8 cellular contexts compared by ENCODE assay signal in genomic region chr2:101120124-101120996, GRCh38. TPM values are rescaled to one million over a fixed set of nuclear protein-coding genes. Genes with fewer than 3 reads are reported as not detected.
DNase-seq lines count a peak whose midpoint lies in the region; ATAC-seq, FAIRE-seq and TF ChIP-seq lines count a peak whose summit lies in the region.

No MANE protein-coding gene starts in this region.

- no peak for TF ChIP-seq RAD21 in SK-N-SH (IDR thresholded peaks at IDR 0.05; ENCODE audit: low read length)
- peak; percentile 49; the same call in 1 of the 2 replicates for TF ChIP-seq RAD21 in HepG2 (CRISPR knock-in tag; IDR thresholded peaks at IDR 0.05)

- H3K4me2 ChIP-seq in SK-N-SH (no peak overlapping the region), mammary epithelial cell (ENCODE audit: insufficient read depth, low read depth, low read length) (peak overlapping the region; percentile 57), HepG2 (ENCODE audit: low read depth, low read length) (peak overlapping the region; percentile 52)

- FAIRE-seq in HepG2 (lab: Jason Lieb, UNC) (no peak), urothelium cell line (lab: Jason Lieb, UNC) (no peak)

- DNase-seq in SK-N-SH (no peak), mammary epithelial cell (peak; percentile 87), HepG2 (ENCODE audit: low spot score) (peak; percentile 98), urothelium cell line (ENCODE audit: low spot score) (peak; percentile 46), Kasumi-1 (lab: John Stamatoyannopoulos, UW) (no peak), GM19238 (ENCODE audit: insufficient read length, low spot score) (no peak)

- WGBS in SK-N-SH (ENCODE audit: low lambda C conversion rate): 65% methylated on average over 11 of the region's 11 CpGs
- 45% methylated on average over 11 of the region's 11 CpGs for WGBS in mammary epithelial cell (ENCODE audit: low coverage, missing lambda C conversion rate)
- WGBS in HepG2 (ENCODE audit: low lambda C conversion rate): 31% methylated on average over 11 of the region's 11 CpGs

- no peaks in the 10 kb centered on the region for H3K79me2 ChIP-seq in SK-N-SH (ENCODE audit: insufficient read depth)
- peaks cover 65% of the 10 kb centered on the region for H3K79me2 ChIP-seq in mammary epithelial cell (ENCODE audit: insufficient read depth, low read length)
- peaks cover 85% of the 10 kb centered on the region for H3K79me2 ChIP-seq in HepG2 (ENCODE audit: insufficient read depth, low read length)

- H3K4me1 ChIP-seq in SK-N-SH (ENCODE audit: control insufficient read depth in 1 of 2, insufficient read depth in 2 of 2, low read depth in 1 of 2, low read length in 1 of 2) (peaks cover 24 to 36% of the 10 kb centered on the region in 2 experiments; a peak in 3 of 4 replicates), mammary epithelial cell (ENCODE audit: insufficient read depth, low read length) (peaks cover 51% of the 10 kb centered on the region), HepG2 (ENCODE audit: insufficient read depth, low read length) (peaks cover 97% of the 10 kb centered on the region)

- no peaks in the 10 kb centered on the region for H3K27me3 ChIP-seq in SK-N-SH (ENCODE audit: insufficient read depth)
- H3K27me3 ChIP-seq in mammary epithelial cell (ENCODE audit: insufficient read depth, low read length): no peaks in the 10 kb centered on the region
- no peaks in the 10 kb centered on the region for H3K27me3 ChIP-seq in HepG2 (ENCODE audit: control insufficient read depth in 1 of 2, insufficient read depth in 2 of 2, low read length in 2 of 2)

- no peaks in the 10 kb centered on the region for H3K36me3 ChIP-seq in SK-N-SH (replicated peaks in 1 of 2; ENCODE audit: control insufficient read depth in 1 of 2, insufficient read depth in 2 of 2, low read length in 1 of 2)
- no peaks in the 10 kb centered on the region for H3K36me3 ChIP-seq in mammary epithelial cell (ENCODE audit: insufficient read depth, low read length)
- peaks cover 5 to 6% of the 10 kb centered on the region in 2 experiments; a peak in 4 of 5 replicates for H3K36me3 ChIP-seq in HepG2 (replicated peaks in 1 of 2; ENCODE audit: control insufficient read depth in 1 of 2, insufficient read depth in 2 of 2, low read length in 2 of 2)

- H2AFZ ChIP-seq in SK-N-SH (ENCODE audit: low read depth): no peak overlapping the region
- H2AFZ ChIP-seq in mammary epithelial cell (ENCODE audit: low read depth, low read length): peak overlapping the region; percentile 3
- no peak overlapping the region for H2AFZ ChIP-seq in HepG2 (ENCODE audit: low read length)

- TF ChIP-seq EP300 in SK-N-SH (IDR thresholded peaks at IDR 0.05; ENCODE audit: borderline replicate concordance in 1 of 2, low read depth in 1 of 2, low read length in 1 of 2) (no peak), HepG2 (IDR thresholded peaks at IDR 0.05; ENCODE audit: low read depth in 2 of 2, low read length in 2 of 2) (peak; percentile 42 to 75; a peak in 2 of 4 replicates), HepG2 (CRISPR knock-in tag; IDR thresholded peaks at IDR 0.05; ENCODE audit: borderline replicate concordance) (peak; percentile 82)

- no peaks in the 10 kb centered on the region for H4K20me1 ChIP-seq in SK-N-SH (ENCODE audit: insufficient read depth)
- H4K20me1 ChIP-seq in mammary epithelial cell (ENCODE audit: insufficient read depth, low read length): no peaks in the 10 kb centered on the region
- H4K20me1 ChIP-seq in HepG2 (ENCODE audit: insufficient read depth, low read length): no peaks in the 10 kb centered on the region; the same call in 1 of the 2 replicates

- H3K9ac ChIP-seq in SK-N-SH (no peak overlapping the region), mammary epithelial cell (ENCODE audit: insufficient read depth, low read length) (peak overlapping the region; percentile 24), HepG2 (ENCODE audit: insufficient read depth, low read depth, low read length) (peak overlapping the region; percentile 41)

- intact Hi-C loops in mammary epithelial cell (cut with micrococcal nuclease): loop anchor here (5.0 kb wide), 1 partner anchor 73 kb away; no protein-coding TSS in a partner anchor
- intact Hi-C loops in HepG2 (cut with micrococcal nuclease; ENCODE audit: unreplicated experiment): no loop called here

- H3K4me3 ChIP-seq in SK-N-SH (ENCODE audit: low read depth in 2 of 2, low read length in 1 of 2) (no peak overlapping the region), mammary epithelial cell (replicated peaks in 1 of 3; ENCODE audit: insufficient read depth in 1 of 3, low read depth in 2 of 3, low read length in 3 of 3) (no peak overlapping the region), HepG2 (replicated peaks in 1 of 3; ENCODE audit: insufficient read depth in 1 of 3, low read depth in 2 of 3, low read length in 3 of 3) (peak overlapping the region in 1 of 3 experiments; percentile 11; a peak in 1 of 6 replicates)

- dilution Hi-C loops in mammary epithelial cell (cut with HindIII; ENCODE audit: low sequenced_read_pairs): no loop called here

- no peaks in the 10 kb centered on the region for H3K9me3 ChIP-seq in SK-N-SH
- H3K9me3 ChIP-seq in mammary epithelial cell (replicated peaks; ENCODE audit: insufficient read depth, low read length): no peaks in the 10 kb centered on the region
- H3K9me3 ChIP-seq in HepG2 (ENCODE audit: low read length): no peaks in the 10 kb centered on the region

- ATAC-seq in SK-N-SH treated with all-trans-retinoic acid at 6 μM for 48 hours: no peak; the same call in 2 of the 3 replicates
- peak; percentile 69 for ATAC-seq in HepG2
- no peak for ATAC-seq in HG02623 (IDR thresholded peaks at IDR 0.05; ENCODE audit: unreplicated experiment)

- in situ Hi-C loops in mammary epithelial cell (cut with MboI; ENCODE audit: low sequenced_read_pairs in 2 of 2) (no loop called here), HepG2 (cut with HindIII; ENCODE audit: extremely low pct_ligation_motif_present, low pct_unique_long_range_greater_than_20kb) (no loop called here)

- CTCF ChIA-PET in SK-N-SH (lab: Yijun Ruan, JAX) (interaction anchor here (1.2 to 1.3 kb wide), 3 partner anchors 33 to 83 kb away, joined by 3 to 6 read pairs (median 5); no protein-coding TSS in a partner anchor), mammary epithelial cell (lab: Charles Lee; ENCODE audit: low non-redundant PET) (no interaction called here), HepG2 (lab: Yijun Ruan, JAX; ENCODE audit: low intra/inter-chr PET ratio, low total read pairs) (no interaction called here)

- peak overlapping the region in 1 of 2 experiments; percentile 51; a peak in 1 of 4 replicates for H3K27ac ChIP-seq in SK-N-SH (ENCODE audit: low read depth in 2 of 2, low read length in 1 of 2)
- peak overlapping the region; percentile 62 for H3K27ac ChIP-seq in mammary epithelial cell (ENCODE audit: insufficient read depth, low read depth, low read length)
- H3K27ac ChIP-seq in HepG2 (ENCODE audit: extremely low read length, insufficient read depth, low read length): peak overlapping the region; percentile 79

- no peaks in the 10 kb centered on the region for H3K9me2 ChIP-seq in SK-N-SH

- peaks cover 5% of the 10 kb centered on the region for H3F3A ChIP-seq in SK-N-SH (replicated peaks; ENCODE audit: insufficient read depth)

- POLR2A ChIA-PET in SK-N-SH (lab: Yijun Ruan, JAX) (no interaction called here), HepG2 (lab: Yijun Ruan, JAX) (interaction anchor here (1.1 to 3.1 kb wide), 8 partner anchors 9 to 118 kb away, joined by 4 to 39 read pairs (median 8); partner anchors contain the start of genes RPL31 and TBC1D8)

- BruUV-seq in mammary epithelial cell (replicated peaks; lab: Mats Ljungman, UMichigan): no TSS peak
- no TSS peak for BruUV-seq in HepG2 (replicated peaks; lab: Mats Ljungman, UMichigan)

- TF ChIP-seq CTCF in SK-N-SH (IDR thresholded peaks at IDR 0.05) (no peak), mammary epithelial cell (conservative IDR thresholded peaks at IDR 0.05 in 1 of 2, IDR thresholded peaks at IDR 0.05 in 1 of 2; ENCODE audit: extremely low read depth in 1 of 2, insufficient read depth in 1 of 2, low read depth in 1 of 2, low read length in 2 of 2) (no peak), HepG2 (CRISPR knock-in tag; IDR thresholded peaks at IDR 0.05) (no peak)

- 0 out of 4 replicates have a peak, but pooled peaks of 1 of the 2 experiments have one; percentile 38 for TF ChIP-seq POLR2A in HepG2 (IDR thresholded peaks at IDR 0.05; ENCODE audit: insufficient read depth in 1 of 2, low read depth in 2 of 2, low read length in 2 of 2)

TF ChIP-seq in SK-N-SH, 30 proteins besides CTCF, POLR2A, EP300 and RAD21 (continues in another document):
- no peak for TF ChIP-seq FOXJ3 (CRISPR knock-in tag; IDR thresholded peaks at IDR 0.05)

TF ChIP-seq in HepG2, 621 proteins besides CTCF, POLR2A, EP300 and RAD21 (continues in another document):
- TF ChIP-seq NFE2L2 (IDR thresholded peaks at IDR 0.05; ENCODE audit: low read length): no peak
- TF ChIP-seq ZNF101 (CRISPR knock-in tag; IDR thresholded peaks at IDR 0.05; ENCODE audit: borderline replicate concordance, low read depth): no peak

RNA-seq across cellular contexts. Expression of gene TBC1D8, which starts 30.8 kb away (rescaled TPM):
- polyA plus RNA-seq in SK-N-SH (2012; rRNA removed) (5.3 and 7.0 TPM in 2 replicates), mammary epithelial cell (13.2 TPM), HepG2 (2011; rRNA removed) (95.4 and 109 TPM in 2 replicates)
- polyA plus RNA-seq in SK-N-SH (2012; cell fraction: cytosol; rRNA removed): 1.9 and 2.9 TPM in 2 replicates
- 18.3 and 25.3 TPM in 2 replicates for polyA plus RNA-seq in SK-N-SH (2012; cell fraction: nucleus; rRNA removed)
- total RNA-seq in mammary epithelial cell (10 to 100 TPM in 1 of 2 donors, 1 to 10 TPM in 1; 9.0 to 19.2 TPM), HepG2 (2016; rRNA removed; fragmentation: Illumina TruSeq; extraction: Trizol) (24.6 and 45.1 TPM in 2 replicates)
- 28.4 TPM for polyA minus RNA-seq in mammary epithelial cell
- 19.7 and 20.1 TPM in 2 replicates for total RNA-seq in HepG2 (2016; cell fraction: cytosol; rRNA removed; fragmentation: Illumina TruSeq; extraction: Trizol; ENCODE audit: low read depth)
- 24.0 and 41.1 TPM in 2 replicates for total RNA-seq in HepG2 (2016; cell fraction: insoluble cytoplasmic fraction; rRNA removed; fragmentation: Illumina TruSeq; extraction: Trizol)
- total RNA-seq in HepG2 (2016; cell fraction: membrane; rRNA removed; fragmentation: Illumina TruSeq; extraction: Trizol): 25.6 and 27.6 TPM in 2 replicates
- 65.7 and 82.2 TPM in 2 replicates for total RNA-seq in HepG2 (2016; cell fraction: nucleus; rRNA removed; fragmentation: Illumina TruSeq; extraction: Trizol)
- polyA plus RNA-seq in HepG2 (2011; cell fraction: cytosol; rRNA removed): 29.9 and 31.1 TPM in 2 replicates
- 436 and 543 TPM in 2 replicates for polyA plus RNA-seq in HepG2 (2011; cell fraction: nucleus; rRNA removed)
- 48.7 and 51.7 TPM in 2 replicates for polyA plus RNA-seq in HepG2 (2012)
- polyA plus RNA-seq in HepG2 (2016; cell fraction: cytosol; fragmentation: Illumina TruSeq; extraction: Trizol; ENCODE audit: low read depth): 3.0 and 3.1 TPM in 2 replicates
- 19.9 and 22.5 TPM in 2 replicates for polyA plus RNA-seq in HepG2 (2016; cell fraction: insoluble cytoplasmic fraction; fragmentation: Illumina TruSeq; extraction: Trizol; ENCODE audit: low read depth)
- 8.5 and 9.7 TPM in 2 replicates for polyA plus RNA-seq in HepG2 (2016; cell fraction: membrane; fragmentation: Illumina TruSeq; extraction: Trizol; ENCODE audit: low read depth)
- 164 and 165 TPM in 2 replicates for polyA plus RNA-seq in HepG2 (2016; cell fraction: nucleus; fragmentation: Illumina TruSeq; extraction: Trizol; ENCODE audit: insufficient read depth, low read depth)
- 49.0 and 185 TPM in 2 replicates for polyA minus RNA-seq in HepG2 (2011; rRNA and poly(A)+ RNA removed; ENCODE audit: low replicate concordance)
- polyA minus RNA-seq in HepG2 (2011; cell fraction: cytosol; rRNA and poly(A)+ RNA removed): 17.5 and 18.1 TPM in 2 replicates
- polyA minus RNA-seq in HepG2 (2011; cell fraction: nucleus; rRNA and poly(A)+ RNA removed): 201 and 233 TPM in 2 replicates

Comparison
In these comparisons a context has a peak if more than half of its experiments do, and no peak if none do; other contexts are left out.
1. DNase-seq: peak in mammary epithelial cell (single experiment), HepG2 (single experiment) and urothelium cell line (single experiment); none in SK-N-SH (single experiment), Kasumi-1 (0 of 2) and GM19238 (single experiment).
2. Of the 25 proteins assayed by ChIP-seq in both HepG2 and SK-N-SH: peak only in HepG2: ELF1, EP300, JUND, POLR2AphosphoS5, RAD21, RXRA and 4 more; only in SK-N-SH: NFIC; in both: FOSL2, MAX and MXI1; in neither: 8; mixed calls (peak in some experiments, not most) for 3.